ENCODE assay signal across 11 cellular contexts in genomic region chr5:42502613-42503470, GRCh38.
"Had no signal": no experiment of that assay in that cellular context is flagged by ENCODE, and none has a peak within 500 bp of the region (broad histone marks: within the 10 kb centered on the region; RNA-seq: fewer than 3 reads in every experiment).

No MANE protein-coding gene starts in this region.

- FAIRE-seq: colon, islet of Langerhans, small intestine had no signal

- H3K9me3 ChIP-seq: left ventricle myocardium inferior, tibial artery had no signal

- H3K27me3 ChIP-seq: cardiac muscle cell, tibial artery had no signal

- DNase-seq: activated gamma-delta T cell; activated naive CD8-positive, alpha-beta T cell treated with anti-CD3 and anti-CD28 coated beads, Interleukin-2, amount 10 ng/mL, durations not matched to agents 7 days and 5 days; activated T-cell treated with anti-CD3 and anti-CD28 coated beads, Interleukin-2, amount 50 U/mL, for 24 hours; aorta; left ventricle myocardium inferior; nephron progenitor cell; small intestine; tibial artery had no signal

- H3K27ac ChIP-seq: cardiac muscle cell, left ventricle myocardium inferior, tibial artery had no signal

- H3K4me3 ChIP-seq: cardiac muscle cell, left ventricle myocardium inferior, tibial artery had no signal

- H3K36me3 ChIP-seq: cardiac muscle cell, left ventricle myocardium inferior, tibial artery had no signal
